ENCODE assay signal across 14 cellular contexts in genomic region chr18:76480913-76481312, GRCh38. TPM values are rescaled to one million over a fixed set of nuclear protein-coding genes. Genes with fewer than 3 reads are reported as not detected.
DNase-seq lines count a peak whose midpoint lies in the region; ATAC-seq and TF ChIP-seq lines count a peak whose summit lies in the region.
"Had no signal": no experiment of that assay in that cellular context is flagged by ENCODE, and none has a peak within 500 bp of the region (broad histone marks: within the 10 kb centered on the region; RNA-seq: fewer than 3 reads in every experiment).

No MANE protein-coding gene starts in this region.

- no peak overlapping the region for H3K4me2 ChIP-seq in PC-3 (ENCODE audit: low read length)

- TF ChIP-seq CTCF in right atrium auricular region (IDR thresholded peaks at IDR 0.05) (no peak), PC-3 (conservative IDR thresholded peaks at IDR 0.05; ENCODE audit: low read depth, low read length) (0 out of 2 replicates have a peak, but pooled peaks have one; percentile 16), fibroblast of pulmonary artery (IDR thresholded peaks at IDR 0.05; ENCODE audit: low read length, missing control alignments) (peak; percentile 18), type B pancreatic cell (conservative IDR thresholded peaks at IDR 0.05) (peak; percentile 60)

- no peak overlapping the region for H3K9ac ChIP-seq in PC-3 (ENCODE audit: low read length)

- POLR2A ChIA-PET in PC-3 (lab: Charles Lee; ENCODE audit: unreplicated experiment): no interaction called here

- H3K36me3 ChIP-seq in right atrium auricular region (no peaks in the 10 kb centered on the region), PC-3 (ENCODE audit: low read depth, low read length) (no peaks in the 10 kb centered on the region)
- H3K36me3 ChIP-seq: colonic mucosa, HAP-1, transverse colon had no signal

- H3K9me3 Mint-ChIP-seq in type B pancreatic cell: no peaks in the 10 kb centered on the region

- H3K4me3 ChIP-seq in right atrium auricular region (no peak overlapping the region), PC-3 (ENCODE audit: low read length) (no peak overlapping the region), fibroblast of pulmonary artery (replicated peaks; ENCODE audit: low read depth, low read length) (no peak overlapping the region)
- H3K4me3 ChIP-seq: colonic mucosa, HAP-1, transverse colon had no signal

- H3K4me1 ChIP-seq in right atrium auricular region (peaks cover 4 to 14% of the 10 kb centered on the region in 2 donors), PC-3 (ENCODE audit: insufficient read depth, low read length) (peaks cover 14% of the 10 kb centered on the region)

- no peaks in the 10 kb centered on the region for H3F3A ChIP-seq in PC-3 (ENCODE audit: low read length, unreplicated experiment)

- H3K9me3 ChIP-seq in right atrium auricular region: no peaks in the 10 kb centered on the region
- H3K9me3 ChIP-seq in PC-3 (ENCODE audit: low read length): no peaks in the 10 kb centered on the region
- H3K9me3 ChIP-seq: colonic mucosa, HAP-1, transverse colon had no signal

- no peak overlapping the region for H3K4me3 Mint-ChIP-seq in type B pancreatic cell

- no peaks in the 10 kb centered on the region for H4K20me1 ChIP-seq in PC-3 (ENCODE audit: low read length)

- BruUV-seq in PC-3 (replicated peaks; lab: Mats Ljungman, UMichigan): no TSS peak

- H3K27ac Mint-ChIP-seq in type B pancreatic cell: no peak overlapping the region

- no peaks in the 10 kb centered on the region for H3K79me2 ChIP-seq in PC-3 (ENCODE audit: low read length)

- ATAC-seq in Right ventricle myocardium inferior (no peak), PC-3 (no peak)

- DNase-seq in right atrium auricular region (ENCODE audit: low spot score) (peak; percentile 55), Right ventricle myocardium inferior (ENCODE audit: missing footprints) (no peak), PC-3 (no peak), fibroblast of pulmonary artery (ENCODE audit: low read depth) (no peak), type B pancreatic cell (ENCODE audit: extremely low spot score, unreplicated experiment) (no peak), GM03348 (ENCODE audit: low spot score) (no peak), DMS153 treated with DMSO at 0.1 percent for 48 hours (lab: John Stamatoyannopoulos, UW; ENCODE audit: unreplicated experiment) (no peak)
- DNase-seq in stimulated activated naive CD4-positive, alpha-beta T cell treated with Interleukin-2 at 50 U/mL for 16 hours (lab: John Stamatoyannopoulos, UW): no peak
- DNase-seq: colonic mucosa, DMS79 treated with DMSO at 0.1 percent for 48 hours, foreskin melanocyte, NCI-H2171, transverse colon had no signal

- H3K27me3 ChIP-seq in right atrium auricular region (no peaks in the 10 kb centered on the region), PC-3 (ENCODE audit: low read length) (peaks cover 39% of the 10 kb centered on the region)
- H3K27me3 ChIP-seq: colonic mucosa, transverse colon had no signal

- peaks cover 53% of the 10 kb centered on the region for H3K4me1 Mint-ChIP-seq in type B pancreatic cell (ENCODE audit: unreplicated experiment)

- H3K27ac ChIP-seq in right atrium auricular region (no peak overlapping the region), PC-3 (ENCODE audit: low read length) (no peak overlapping the region)
- H3K27ac ChIP-seq: colonic mucosa, transverse colon had no signal

- no peaks in the 10 kb centered on the region for H3K27me3 Mint-ChIP-seq in type B pancreatic cell

- H3K9me2 ChIP-seq in PC-3 (replicated peaks; ENCODE audit: low read length): no peaks in the 10 kb centered on the region

- CTCF ChIA-PET in PC-3 (lab: Charles Lee): no interaction called here

- intact Hi-C loops in Right ventricle myocardium inferior (cut with DNase I): no loop called here
- intact Hi-C loops in PC-3 (cut with micrococcal nuclease): no loop called here

- H2AFZ ChIP-seq in PC-3 (ENCODE audit: low read length): no peak overlapping the region

- peaks cover 18% of the 10 kb centered on the region for H3K36me3 Mint-ChIP-seq in type B pancreatic cell

RNA-seq across cellular contexts. Expression of gene ZNF516, which starts 14.1 kb away (rescaled TPM):
- 10 to 100 TPM; 11.0 to 14.0 TPM for total RNA-seq in right atrium auricular region
- total RNA-seq in Right ventricle myocardium inferior: 12.3 TPM
- total RNA-seq in PC-3 (2014; rRNA removed): 1.7 and 4.0 TPM in 2 replicates
- 34.1 and 71.2 TPM in 2 replicates for total RNA-seq in type B pancreatic cell (ENCODE audit: low replicate concordance)

Comparison
In these comparisons a context has a peak if more than half of its experiments do, and no peak if none do; other contexts are left out.
1. CTCF ChIP-seq: peak in PC-3 (single experiment), fibroblast of pulmonary artery (single experiment) and type B pancreatic cell (single experiment); none in right atrium auricular region (0 of 2).